In genomic region chr2:238426568-238427434, GRCh38 we compare ENCODE assay signal across 8 cellular contexts. TPM values are rescaled to one million over a fixed set of nuclear protein-coding genes. Genes with fewer than 3 reads are reported as not detected.
DNase-seq lines count a peak whose midpoint lies in the region; ATAC-seq, FAIRE-seq and TF ChIP-seq lines count a peak whose summit lies in the region.

A gene with protein sequence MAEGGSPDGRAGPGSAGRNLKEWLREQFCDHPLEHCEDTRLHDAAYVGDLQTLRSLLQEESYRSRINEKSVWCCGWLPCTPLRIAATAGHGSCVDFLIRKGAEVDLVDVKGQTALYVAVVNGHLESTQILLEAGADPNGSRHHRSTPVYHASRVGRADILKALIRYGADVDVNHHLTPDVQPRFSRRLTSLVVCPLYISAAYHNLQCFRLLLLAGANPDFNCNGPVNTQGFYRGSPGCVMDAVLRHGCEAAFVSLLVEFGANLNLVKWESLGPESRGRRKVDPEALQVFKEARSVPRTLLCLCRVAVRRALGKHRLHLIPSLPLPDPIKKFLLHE (plus strand): TSS chr2:238426927. CDS start chr2:238427071, 144 bp downstream.

- H3F3A ChIP-seq in GM23248 (ENCODE audit: insufficient read depth), result peaks cover 56% of the 10 kb centered on the region

- no peaks in the 10 kb centered on the region for H3K27me3 Mint-ChIP-seq in activated naive CD4-positive, alpha-beta T cell treated with anti-CD3 and anti-CD28 coated beads, Interleukin-2, amount 50 U/mL, for 24 hours
- peaks cover 6% of the 10 kb centered on the region for H3K27me3 Mint-ChIP-seq in glutamatergic neuron (ENCODE audit: unreplicated experiment)

- TF ChIP-seq CTCF in glutamatergic neuron (IDR thresholded peaks at IDR 0.05; ENCODE audit: partially characterized antibody, unreplicated experiment) (no peak), pancreas (IDR thresholded peaks at IDR 0.05) (no peak), tibial artery (IDR thresholded peaks at IDR 0.05) (no peak)

- H3K27ac ChIP-seq in GM23248 (peak within 1 kb of the TSS; percentile 93), Karpas-422 (ENCODE audit: low read length) (peak within 1 kb of the TSS; percentile 66), pancreas (peak within 1 kb of the TSS; percentile 77 to 87 (median 83)), tibial artery (peak within 1 kb of the TSS; percentile 88 to 89)

- WGBS in GM23248 (ENCODE audit: low coverage in 1 of 2, low lambda C conversion rate in 2 of 2, missing lambda C conversion rate in 2 of 2), 2 experiments, result 1 to 2% methylated on average over 69 to 98 of the region's 104 CpGs
- 0 to 1% methylated on average over 87 to 104 of the region's 104 CpGs for WGBS in pancreas, 2 donors

- peak within 1 kb of the TSS; percentile 91 for H3K4me3 Mint-ChIP-seq in activated naive CD4-positive, alpha-beta T cell treated with anti-CD3 and anti-CD28 coated beads, Interleukin-2, amount 50 U/mL, for 24 hours
- H3K4me3 Mint-ChIP-seq in glutamatergic neuron (ENCODE audit: unreplicated experiment), result peak within 1 kb of the TSS; percentile 95

- no peak for FAIRE-seq in pancreas (lab: Jason Lieb, UNC)

- in situ Hi-C loops in GM23248 (cut with MboI), result no loop called here

- H3K9me3 ChIP-seq in ES-I3 (ENCODE audit: control insufficient read depth, insufficient read depth, low read length) (no peaks in the 10 kb centered on the region), GM23248 (ENCODE audit: low read depth) (no peaks in the 10 kb centered on the region), Karpas-422 (ENCODE audit: low read length) (no peaks in the 10 kb centered on the region), pancreas (no peaks in the 10 kb centered on the region), tibial artery (no peaks in the 10 kb centered on the region)

- H3K9ac ChIP-seq in ES-I3 (ENCODE audit: low read depth, low read length) (peak within 1 kb of the TSS; percentile 99), GM23248 (peak within 1 kb of the TSS; percentile 96), Karpas-422 (ENCODE audit: low read length) (peak within 1 kb of the TSS; percentile 99)

- intact Hi-C loops in pancreas (cut with DNase I), result loop anchor here in 1 of 3 donors (10.0 kb wide), 1 partner anchor 52 kb away; no protein-coding TSS in a partner anchor
- intact Hi-C loops in tibial artery (cut with DNase I; ENCODE audit: low total_unique reads), result no loop called here

- no peaks in the 10 kb centered on the region for H3K4me1 ChIP-seq in ES-I3 (ENCODE audit: insufficient read depth, low read length)
- peaks cover 49% of the 10 kb centered on the region for H3K4me1 ChIP-seq in GM23248 (ENCODE audit: insufficient read depth)
- H3K4me1 ChIP-seq in Karpas-422 (ENCODE audit: low read length), result peaks cover 21% of the 10 kb centered on the region
- peaks cover 8 to 16% (median 10%) of the 10 kb centered on the region in 3 donors for H3K4me1 ChIP-seq in pancreas
- peaks cover 0 to 29% (median 14%) of the 10 kb centered on the region in 4 donors for H3K4me1 ChIP-seq in tibial artery

- H4K20me1 ChIP-seq in GM23248 (ENCODE audit: insufficient read depth) (no peaks in the 10 kb centered on the region), Karpas-422 (ENCODE audit: insufficient read depth, low read depth, low read length) (no peaks in the 10 kb centered on the region)

- H3K9me3 Mint-ChIP-seq in activated naive CD4-positive, alpha-beta T cell treated with anti-CD3 and anti-CD28 coated beads, Interleukin-2, amount 50 U/mL, for 24 hours, result no peaks in the 10 kb centered on the region
- peaks cover 4% of the 10 kb centered on the region for H3K9me3 Mint-ChIP-seq in glutamatergic neuron (ENCODE audit: unreplicated experiment)

- peak within 1 kb of the TSS; percentile 83 for H3K4me2 ChIP-seq in GM23248 (ENCODE audit: unreplicated experiment)
- peak within 1 kb of the TSS; percentile 94 for H3K4me2 ChIP-seq in Karpas-422 (ENCODE audit: low read depth, low read length, poor library complexity, severe bottlenecking)

- H3K27ac Mint-ChIP-seq in activated naive CD4-positive, alpha-beta T cell treated with anti-CD3 and anti-CD28 coated beads, Interleukin-2, amount 50 U/mL, for 24 hours, result peak within 1 kb of the TSS; percentile 96
- peak within 1 kb of the TSS; percentile 86 for H3K27ac Mint-ChIP-seq in glutamatergic neuron (ENCODE audit: unreplicated experiment)

- H3K36me3 ChIP-seq in ES-I3 (ENCODE audit: insufficient read depth, low read length) (no peaks in the 10 kb centered on the region), GM23248 (ENCODE audit: low read depth) (peaks cover 11% of the 10 kb centered on the region; the same call in 1 of the 2 replicates), Karpas-422 (ENCODE audit: insufficient read depth, low read length) (peaks cover 5% of the 10 kb centered on the region; the same call in 1 of the 2 replicates), pancreas (no peaks in the 10 kb centered on the region), tibial artery (peaks cover 0 to 12% (median 10%) of the 10 kb centered on the region in 3 donors)

- peaks cover 11% of the 10 kb centered on the region for H3K36me3 Mint-ChIP-seq in activated naive CD4-positive, alpha-beta T cell treated with anti-CD3 and anti-CD28 coated beads, Interleukin-2, amount 50 U/mL, for 24 hours
- peaks cover 11% of the 10 kb centered on the region for H3K36me3 Mint-ChIP-seq in glutamatergic neuron (ENCODE audit: unreplicated experiment)

- H3K79me2 ChIP-seq in GM23248 (ENCODE audit: insufficient read depth), result peaks cover 48% of the 10 kb centered on the region
- peaks cover 58% of the 10 kb centered on the region for H3K79me2 ChIP-seq in Karpas-422 (ENCODE audit: low read length)

- H3K4me3 ChIP-seq in GM23248 (peak within 1 kb of the TSS; percentile 89), Karpas-422 (ENCODE audit: low read length) (peak within 1 kb of the TSS; percentile 97), pancreas (peak within 1 kb of the TSS; percentile 73 to 98 (median 91)), tibial artery (peak within 1 kb of the TSS; percentile 72 to 88)

- H3K27me3 ChIP-seq in GM23248 (replicated peaks; ENCODE audit: insufficient read depth) (no peaks in the 10 kb centered on the region), Karpas-422 (ENCODE audit: low read length) (no peaks in the 10 kb centered on the region), pancreas (no peaks in the 10 kb centered on the region), tibial artery (no peaks in the 10 kb centered on the region)

- peaks cover 50% of the 10 kb centered on the region for H3K4me1 Mint-ChIP-seq in activated naive CD4-positive, alpha-beta T cell treated with anti-CD3 and anti-CD28 coated beads, Interleukin-2, amount 50 U/mL, for 24 hours
- peaks cover 12% of the 10 kb centered on the region for H3K4me1 Mint-ChIP-seq in glutamatergic neuron (ENCODE audit: low read depth, unreplicated experiment)

- H3K9me2 ChIP-seq in GM23248 (ENCODE audit: insufficient read depth), result no peaks in the 10 kb centered on the region
- H3K9me2 ChIP-seq in Karpas-422 (replicated peaks; ENCODE audit: insufficient read depth, low read length), result no peaks in the 10 kb centered on the region

- peak within 1 kb of the TSS; percentile 32; the same call in 1 of the 2 replicates for H2AFZ ChIP-seq in GM23248
- peak within 1 kb of the TSS; percentile 54; the same call in 1 of the 2 replicates for H2AFZ ChIP-seq in Karpas-422 (ENCODE audit: low read length)

- peak; percentile 96 for DNase-seq in GM23248
- peak; percentile 94 for DNase-seq in Karpas-422
- peak; percentile 92 for DNase-seq in glutamatergic neuron
- DNase-seq in pancreas, result peak; percentile 52 to 90 (median 72)
- peak; percentile 65 to 85 for DNase-seq in tibial artery

- ATAC-seq in SK-N-SH treated with all-trans-retinoic acid at 6 μM for 48 hours (peak; percentile 86), pancreas (peak; percentile 87 to 93 (median 92))

TF ChIP-seq in SK-N-SH treated with all-trans-retinoic acid at 6 μM for 48 hours, 23 proteins besides CTCF, POLR2A, EP300 and RAD21 (continues in another document):
- TF ChIP-seq TOX (CRISPR knock-in tag; IDR thresholded peaks at IDR 0.05; ENCODE audit: borderline replicate concordance), result no peak
- TF ChIP-seq, protein P1, sequence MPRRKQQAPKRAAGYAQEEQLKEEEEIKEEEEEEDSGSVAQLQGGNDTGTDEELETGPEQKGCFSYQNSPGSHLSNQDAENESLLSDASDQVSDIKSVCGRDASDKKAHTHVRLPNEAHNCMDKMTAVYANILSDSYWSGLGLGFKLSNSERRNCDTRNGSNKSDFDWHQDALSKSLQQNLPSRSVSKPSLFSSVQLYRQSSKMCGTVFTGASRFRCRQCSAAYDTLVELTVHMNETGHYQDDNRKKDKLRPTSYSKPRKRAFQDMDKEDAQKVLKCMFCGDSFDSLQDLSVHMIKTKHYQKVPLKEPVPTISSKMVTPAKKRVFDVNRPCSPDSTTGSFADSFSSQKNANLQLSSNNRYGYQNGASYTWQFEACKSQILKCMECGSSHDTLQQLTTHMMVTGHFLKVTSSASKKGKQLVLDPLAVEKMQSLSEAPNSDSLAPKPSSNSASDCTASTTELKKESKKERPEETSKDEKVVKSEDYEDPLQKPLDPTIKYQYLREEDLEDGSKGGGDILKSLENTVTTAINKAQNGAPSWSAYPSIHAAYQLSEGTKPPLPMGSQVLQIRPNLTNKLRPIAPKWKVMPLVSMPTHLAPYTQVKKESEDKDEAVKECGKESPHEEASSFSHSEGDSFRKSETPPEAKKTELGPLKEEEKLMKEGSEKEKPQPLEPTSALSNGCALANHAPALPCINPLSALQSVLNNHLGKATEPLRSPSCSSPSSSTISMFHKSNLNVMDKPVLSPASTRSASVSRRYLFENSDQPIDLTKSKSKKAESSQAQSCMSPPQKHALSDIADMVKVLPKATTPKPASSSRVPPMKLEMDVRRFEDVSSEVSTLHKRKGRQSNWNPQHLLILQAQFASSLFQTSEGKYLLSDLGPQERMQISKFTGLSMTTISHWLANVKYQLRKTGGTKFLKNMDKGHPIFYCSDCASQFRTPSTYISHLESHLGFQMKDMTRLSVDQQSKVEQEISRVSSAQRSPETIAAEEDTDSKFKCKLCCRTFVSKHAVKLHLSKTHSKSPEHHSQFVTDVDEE (CRISPR knock-in tag; IDR thresholded peaks at IDR 0.05), result peak; percentile 33; the same call in 1 of the 2 replicates
- TF ChIP-seq RARB (CRISPR knock-in tag; IDR thresholded peaks at IDR 0.05), result no peak
- TF ChIP-seq ARNTL (CRISPR knock-in tag; IDR thresholded peaks at IDR 0.05; ENCODE audit: borderline replicate concordance, low read depth), result no peak

RNA-seq across cellular contexts. Expression of the gene that starts here (rescaled TPM):
- 35.5 and 38.4 TPM in 2 replicates for total RNA-seq in GM23248 (2014; rRNA removed; shearing (Covaris generic))
- 31.5 and 35.3 TPM in 2 replicates for polyA plus RNA-seq in GM23248 (2016; fragmentation: Nextera tagmentation; extraction: Ambion mirVana)
- total RNA-seq in Karpas-422 (2014; rRNA removed; shearing (Covaris generic); ENCODE audit: low replicate concordance), result 25.1 and 37.0 TPM in 2 replicates
- total RNA-seq in glutamatergic neuron (ENCODE audit: unreplicated experiment), result 36.1 TPM
- total RNA-seq in pancreas, result 10 to 100 TPM; 11.3 to 15.3 (median 12.9) TPM
- polyA plus RNA-seq in pancreas, result 10 to 100 TPM; 14.6 to 25.1 TPM

Comparison
In these comparisons a context has a peak if more than half of its experiments do, and no peak if none do; other contexts are left out.
1. Peak in every context shown above with its lines: DNase-seq, ATAC-seq, H3K4me3 ChIP-seq and H3K27ac ChIP-seq.